In genomic region chr3:134352031-134352671, GRCh38 we compare ENCODE assay signal across 13 cellular contexts. TPM values are rescaled to one million over a fixed set of nuclear protein-coding genes. Genes with fewer than 3 reads are reported as not detected.
DNase-seq lines count a peak whose midpoint lies in the region; ATAC-seq, FAIRE-seq and TF ChIP-seq lines count a peak whose summit lies in the region.
"Had no signal": no experiment of that assay in that cellular context is flagged by ENCODE, and none has a peak within 500 bp of the region (broad histone marks: within the 10 kb centered on the region; RNA-seq: fewer than 3 reads in every experiment).

No MANE protein-coding gene starts in this region.

- in situ Hi-C loops in HepG2 (cut with HindIII; ENCODE audit: extremely low pct_ligation_motif_present, low pct_unique_long_range_greater_than_20kb) = no loop called here

- intact Hi-C loops in HCT116 (cut with micrococcal nuclease) = no loop called here
- intact Hi-C loops in body of pancreas (cut with DNase I) = no loop called here
- intact Hi-C loops in HepG2 (cut with micrococcal nuclease; ENCODE audit: unreplicated experiment) = loop anchor here (2.0 kb wide), 1 partner anchor 43 kb away; no protein-coding TSS in a partner anchor

- H3K36me3 ChIP-seq in HCT116 (ENCODE audit: control insufficient read depth in 1 of 2, insufficient read depth in 2 of 2, low read length in 2 of 2) (peaks cover 2 to 25% of the 10 kb centered on the region in 2 experiments; a peak in 2 of 4 replicates), body of pancreas (replicated peaks in 1 of 2; ENCODE audit: insufficient read depth in 1 of 2, low read depth in 2 of 2) (no peaks in the 10 kb centered on the region), HepG2 (replicated peaks in 1 of 2; ENCODE audit: control insufficient read depth in 1 of 2, insufficient read depth in 2 of 2, low read length in 2 of 2) (peaks cover 6 to 10% of the 10 kb centered on the region in 2 experiments), skeletal muscle tissue (ENCODE audit: control insufficient read depth in 3 of 3, insufficient read depth in 3 of 3, low read length in 3 of 3) (peaks cover 14 to 29% (median 27%) of the 10 kb centered on the region in 3 donors)
- H3K36me3 ChIP-seq: BLaER1 treated with 17β-estradiol and CSF1 and Interleukin-3, amounts not matched to agents 10 nM and 100 nM had no signal

- no peak overlapping the region for H3K9ac ChIP-seq in HCT116 (ENCODE audit: low read length)
- H3K9ac ChIP-seq in HepG2 (ENCODE audit: insufficient read depth, low read depth, low read length) = no peak overlapping the region
- no peak overlapping the region for H3K9ac ChIP-seq in skeletal muscle tissue (ENCODE audit: low read depth in 1 of 3, low read length in 3 of 3)
- H3K9ac ChIP-seq: BLaER1 treated with 17β-estradiol and CSF1 and Interleukin-3, amounts not matched to agents 10 nM and 100 nM had no signal

- H2AFZ ChIP-seq in HCT116 (ENCODE audit: low read depth, low read length, poor library complexity, severe bottlenecking) = no peak overlapping the region
- no peak overlapping the region for H2AFZ ChIP-seq in HepG2 (ENCODE audit: low read length)

- POLR2A ChIA-PET in HCT116 (lab: Charles Lee) = no interaction called here
- POLR2A ChIA-PET in HepG2 (lab: Yijun Ruan, JAX) = interaction anchor here (1.3 to 14.6 kb wide), 3 partner anchors 22 to 42 kb away, joined by 9 to 140 read pairs (median 24); partner anchors contain the start of gene AMOTL2

- TF ChIP-seq RAD21 in HCT116 (IDR thresholded peaks at IDR 0.05; ENCODE audit: low read depth) (no peak), HepG2 (CRISPR knock-in tag; IDR thresholded peaks at IDR 0.05) (no peak)

- H4K20me1 ChIP-seq in HCT116 (ENCODE audit: insufficient read depth) (no peaks in the 10 kb centered on the region), HepG2 (ENCODE audit: insufficient read depth, low read length) (no peaks in the 10 kb centered on the region)
- H4K20me1 ChIP-seq: BLaER1 treated with 17β-estradiol and CSF1 and Interleukin-3, amounts not matched to agents 10 nM and 100 nM had no signal

- TF ChIP-seq POLR2A in HCT116 (IDR thresholded peaks at IDR 0.05; ENCODE audit: borderline replicate concordance, extremely low read depth, insufficient read depth, insufficient read length) = no peak
- TF ChIP-seq POLR2A in body of pancreas (IDR thresholded peaks at IDR 0.05) = no peak
- no peak for TF ChIP-seq POLR2A in HepG2 (IDR thresholded peaks at IDR 0.05; ENCODE audit: insufficient read depth in 1 of 2, low read depth in 2 of 2, low read length in 2 of 2)

- H3K27ac ChIP-seq in HCT116 (ENCODE audit: low read depth, low read length) = no peak overlapping the region; the same call in 1 of the 2 replicates
- H3K27ac ChIP-seq in body of pancreas = peak overlapping the region; percentile 64 to 86 (median 80)
- H3K27ac ChIP-seq in HepG2 (ENCODE audit: extremely low read length, insufficient read depth, low read length) = no peak overlapping the region
- peak overlapping the region; percentile 10 for H3K27ac ChIP-seq in skeletal muscle tissue (ENCODE audit: low read depth, low read length)
- H3K27ac ChIP-seq: BLaER1 treated with 17β-estradiol and CSF1 and Interleukin-3, amounts not matched to agents 10 nM and 100 nM had no signal

- RAD21 ChIA-PET in HCT116 (lab: Charles Lee; ENCODE audit: low non-redundant PET in 1 of 2, low total read pairs in 2 of 2, uncharacterized antibody in 2 of 2, unreplicated experiment in 2 of 2) = no interaction called here

- peak; percentile 21 for FAIRE-seq in HepG2 (lab: Jason Lieb, UNC)
- FAIRE-seq: frontal cortex had no signal

- BruUV-seq in HCT116 (replicated peaks; lab: Mats Ljungman, UMichigan) = no TSS peak
- no TSS peak for BruUV-seq in HepG2 (replicated peaks; lab: Mats Ljungman, UMichigan)

- H3K4me3 ChIP-seq in HCT116 (replicated peaks in 1 of 2; ENCODE audit: low read depth in 1 of 2, low read length in 2 of 2) (no peak overlapping the region), body of pancreas (no peak overlapping the region), HepG2 (replicated peaks in 1 of 3; ENCODE audit: insufficient read depth in 1 of 3, low read depth in 2 of 3, low read length in 3 of 3) (no peak overlapping the region), skeletal muscle tissue (ENCODE audit: low read length in 3 of 3) (no peak overlapping the region)
- H3K4me3 ChIP-seq: BLaER1 treated with 17β-estradiol and CSF1 and Interleukin-3, amounts not matched to agents 10 nM and 100 nM had no signal

- TF ChIP-seq EP300 in HepG2 (IDR thresholded peaks at IDR 0.05; ENCODE audit: low read depth in 2 of 2, low read length in 2 of 2) = peak in 1 of 2 experiments; percentile 49; a peak in 1 of 4 replicates
- no peak for TF ChIP-seq EP300 in HepG2 (CRISPR knock-in tag; IDR thresholded peaks at IDR 0.05; ENCODE audit: borderline replicate concordance)

- peaks cover 0 to 3% of the 10 kb centered on the region in 2 experiments; a peak in 1 of 4 replicates for H3K9me3 ChIP-seq in HCT116 (ENCODE audit: control insufficient read depth in 1 of 2, insufficient read depth in 1 of 2, low read depth in 1 of 2, low read length in 2 of 2)
- no peaks in the 10 kb centered on the region for H3K9me3 ChIP-seq in body of pancreas
- H3K9me3 ChIP-seq in HepG2 (ENCODE audit: low read length) = no peaks in the 10 kb centered on the region
- H3K9me3 ChIP-seq in skeletal muscle tissue (ENCODE audit: control insufficient read depth in 3 of 3, low read length in 3 of 3) = no peaks in the 10 kb centered on the region

- DNase-seq in HCT116 (ENCODE audit: low read depth, low spot score) (no peak), body of pancreas (peak; percentile 56 to 83 (median 71)), HepG2 (ENCODE audit: low spot score) (peak; percentile 69), GM20000 (ENCODE audit: low spot score) (no peak), NAMALWA (ENCODE audit: low spot score) (no peak)
- no peak for DNase-seq in stimulated activated CD4-positive, alpha-beta T cell treated with anti-CD3 and anti-CD28 coated beads, Interleukin-4, amount 100 ng/mL, for 1 hour
- DNase-seq: cortex of kidney; stimulated activated naive CD4-positive, alpha-beta T cell treated with Interleukin-2 at 50 U/mL for 16 hours; T-helper 2 cell had no signal

- TF ChIP-seq CTCF in HCT116 (IDR thresholded peaks at IDR 0.05 in 2 of 3, conservative IDR thresholded peaks at IDR 0.05 in 1 of 3; ENCODE audit: borderline replicate concordance in 1 of 3, insufficient read depth in 1 of 3, low read depth in 2 of 3, low read length in 2 of 3) = no peak
- TF ChIP-seq CTCF in body of pancreas (IDR thresholded peaks at IDR 0.05) = no peak
- TF ChIP-seq CTCF in HepG2 (CRISPR knock-in tag; IDR thresholded peaks at IDR 0.05) = no peak
- no peak for TF ChIP-seq CTCF in GM20000 (IDR thresholded peaks at IDR 0.05; ENCODE audit: extremely low read depth, missing control alignments)

- no peak for ATAC-seq in HCT116
- peak; percentile 43 for ATAC-seq in body of pancreas
- peak; percentile 27 for ATAC-seq in HepG2
- ATAC-seq in GM19324 (IDR thresholded peaks at IDR 0.05; ENCODE audit: low FRiP score, unreplicated experiment) = no peak

- no peaks in the 10 kb centered on the region for H3K9me2 ChIP-seq in HCT116 (ENCODE audit: insufficient read depth)

- H3K79me2 ChIP-seq in HCT116 (ENCODE audit: insufficient read depth, low read length) (peaks cover 10% of the 10 kb centered on the region), HepG2 (ENCODE audit: insufficient read depth, low read length) (no peaks in the 10 kb centered on the region)

- H3K4me2 ChIP-seq in HCT116 (ENCODE audit: low read length) (no peak overlapping the region), HepG2 (ENCODE audit: low read depth, low read length) (no peak overlapping the region)
- H3K4me2 ChIP-seq: BLaER1 treated with 17β-estradiol and CSF1 and Interleukin-3, amounts not matched to agents 10 nM and 100 nM had no signal

- H3K27me3 ChIP-seq in HCT116 (ENCODE audit: insufficient read depth, low read length) (no peaks in the 10 kb centered on the region), body of pancreas (no peaks in the 10 kb centered on the region), HepG2 (ENCODE audit: control insufficient read depth in 1 of 2, insufficient read depth in 2 of 2, low read length in 2 of 2) (no peaks in the 10 kb centered on the region), skeletal muscle tissue (ENCODE audit: control insufficient read depth in 3 of 3, insufficient read depth in 3 of 3, low read length in 3 of 3) (no peaks in the 10 kb centered on the region)
- H3K27me3 ChIP-seq: BLaER1 treated with 17β-estradiol and CSF1 and Interleukin-3, amounts not matched to agents 10 nM and 100 nM had no signal

- CTCF ChIA-PET in HCT116 (lab: Charles Lee) = no interaction called here
- CTCF ChIA-PET in HepG2 (lab: Yijun Ruan, JAX; ENCODE audit: low intra/inter-chr PET ratio, low total read pairs) = no interaction called here

- peaks cover 35 to 82% of the 10 kb centered on the region in 2 experiments for H3K4me1 ChIP-seq in HCT116 (ENCODE audit: control insufficient read depth in 1 of 2, insufficient read depth in 2 of 2, low read length in 2 of 2)
- peaks cover 79% of the 10 kb centered on the region for H3K4me1 ChIP-seq in body of pancreas
- peaks cover 58% of the 10 kb centered on the region for H3K4me1 ChIP-seq in HepG2 (ENCODE audit: insufficient read depth, low read length)
- H3K4me1 ChIP-seq in skeletal muscle tissue (ENCODE audit: control insufficient read depth in 3 of 3, insufficient read depth in 3 of 3, low read length in 3 of 3) = peaks cover 77 to 85% (median 83%) of the 10 kb centered on the region in 3 donors
- H3K4me1 ChIP-seq: BLaER1 treated with 17β-estradiol and CSF1 and Interleukin-3, amounts not matched to agents 10 nM and 100 nM had no signal

- WGBS in body of pancreas, 2 donors = 59 to 63% methylated on average over 2 to 4 of the region's 4 CpGs
- WGBS in HepG2 (ENCODE audit: low lambda C conversion rate) = 44% methylated on average over 4 of the region's 4 CpGs

RNA-seq across cellular contexts. Expression of gene AMOTL2, which starts 22.1 kb away (rescaled TPM):
- total RNA-seq in HCT116 (2021; ENCODE audit: unreplicated experiment) = 54.0 TPM
- 17.8 and 19.7 TPM in 2 replicates for polyA plus RNA-seq in HCT116 (2012)
- 10 to 100 TPM; 65.1 to 71.5 TPM for total RNA-seq in body of pancreas
- 11.5 and 17.3 TPM in 2 replicates for total RNA-seq in HepG2 (2016; rRNA removed; fragmentation: Illumina TruSeq; extraction: Trizol)
- total RNA-seq in HepG2 (2016; cell fraction: cytosol; rRNA removed; fragmentation: Illumina TruSeq; extraction: Trizol; ENCODE audit: low read depth) = 1.3 and 1.8 TPM in 2 replicates
- 10.0 and 18.3 TPM in 2 replicates for total RNA-seq in HepG2 (2016; cell fraction: insoluble cytoplasmic fraction; rRNA removed; fragmentation: Illumina TruSeq; extraction: Trizol)
- 5.3 and 5.6 TPM in 2 replicates for total RNA-seq in HepG2 (2016; cell fraction: membrane; rRNA removed; fragmentation: Illumina TruSeq; extraction: Trizol)
- 25.6 and 30.4 TPM in 2 replicates for total RNA-seq in HepG2 (2016; cell fraction: nucleus; rRNA removed; fragmentation: Illumina TruSeq; extraction: Trizol)
- polyA plus RNA-seq in HepG2 (2011; rRNA removed) = 14.0 and 18.5 TPM in 2 replicates
- 7.7 and 10.7 TPM in 2 replicates for polyA plus RNA-seq in HepG2 (2011; cell fraction: cytosol; rRNA removed)
- polyA plus RNA-seq in HepG2 (2011; cell fraction: nucleus; rRNA removed) = 39.3 and 76.1 TPM in 2 replicates
- 5.4 and 7.4 TPM in 2 replicates for polyA plus RNA-seq in HepG2 (2012)
- polyA plus RNA-seq in HepG2 (2016; cell fraction: cytosol; fragmentation: Illumina TruSeq; extraction: Trizol; ENCODE audit: low read depth) = 0.38 and 0.55 TPM in 2 replicates
- 8.6 and 12.7 TPM in 2 replicates for polyA plus RNA-seq in HepG2 (2016; cell fraction: insoluble cytoplasmic fraction; fragmentation: Illumina TruSeq; extraction: Trizol; ENCODE audit: low read depth)
- 1.5 and 1.7 TPM in 2 replicates for polyA plus RNA-seq in HepG2 (2016; cell fraction: membrane; fragmentation: Illumina TruSeq; extraction: Trizol; ENCODE audit: low read depth)
- polyA plus RNA-seq in HepG2 (2016; cell fraction: nucleus; fragmentation: Illumina TruSeq; extraction: Trizol; ENCODE audit: insufficient read depth, low read depth) = 19.3 and 21.2 TPM in 2 replicates
- 47.5 and 50.2 TPM in 2 replicates for polyA minus RNA-seq in HepG2 (2011; rRNA and poly(A)+ RNA removed; ENCODE audit: low replicate concordance)
- polyA minus RNA-seq in HepG2 (2011; cell fraction: cytosol; rRNA and poly(A)+ RNA removed) = 12.3 and 13.8 TPM in 2 replicates
- polyA minus RNA-seq in HepG2 (2011; cell fraction: nucleus; rRNA and poly(A)+ RNA removed) = 44.1 and 53.9 TPM in 2 replicates
- 56.9 TPM for total RNA-seq in skeletal muscle tissue

Comparison
In these comparisons a context has a peak if more than half of its experiments do, and no peak if none do; other contexts are left out.
1. ATAC-seq: peak in body of pancreas (single experiment) and HepG2 (single experiment); none in HCT116 (single experiment) and GM19324 (single experiment).
2. DNase-seq: peak in body of pancreas (4 of 4) and HepG2 (single experiment); none in HCT116 (single experiment), GM20000 (single experiment), NAMALWA (single experiment) and stimulated activated CD4-positive, alpha-beta T cell treated with anti-CD3 and anti-CD28 coated beads, Interleukin-4, amount 100 ng/mL, for 1 hour (single experiment).
3. H3K27ac ChIP-seq: peak in body of pancreas (4 of 4) and skeletal muscle tissue (single experiment); none in HCT116 (single experiment) and HepG2 (single experiment).
4. Of the 20 proteins assayed by ChIP-seq in both HepG2 and HCT116: peak only in HepG2: none; only in HCT116: SP1; in both: CEBPB; in neither: 18.